ENCODE assay signal across 1 cellular context in the genomic region with DNA sequence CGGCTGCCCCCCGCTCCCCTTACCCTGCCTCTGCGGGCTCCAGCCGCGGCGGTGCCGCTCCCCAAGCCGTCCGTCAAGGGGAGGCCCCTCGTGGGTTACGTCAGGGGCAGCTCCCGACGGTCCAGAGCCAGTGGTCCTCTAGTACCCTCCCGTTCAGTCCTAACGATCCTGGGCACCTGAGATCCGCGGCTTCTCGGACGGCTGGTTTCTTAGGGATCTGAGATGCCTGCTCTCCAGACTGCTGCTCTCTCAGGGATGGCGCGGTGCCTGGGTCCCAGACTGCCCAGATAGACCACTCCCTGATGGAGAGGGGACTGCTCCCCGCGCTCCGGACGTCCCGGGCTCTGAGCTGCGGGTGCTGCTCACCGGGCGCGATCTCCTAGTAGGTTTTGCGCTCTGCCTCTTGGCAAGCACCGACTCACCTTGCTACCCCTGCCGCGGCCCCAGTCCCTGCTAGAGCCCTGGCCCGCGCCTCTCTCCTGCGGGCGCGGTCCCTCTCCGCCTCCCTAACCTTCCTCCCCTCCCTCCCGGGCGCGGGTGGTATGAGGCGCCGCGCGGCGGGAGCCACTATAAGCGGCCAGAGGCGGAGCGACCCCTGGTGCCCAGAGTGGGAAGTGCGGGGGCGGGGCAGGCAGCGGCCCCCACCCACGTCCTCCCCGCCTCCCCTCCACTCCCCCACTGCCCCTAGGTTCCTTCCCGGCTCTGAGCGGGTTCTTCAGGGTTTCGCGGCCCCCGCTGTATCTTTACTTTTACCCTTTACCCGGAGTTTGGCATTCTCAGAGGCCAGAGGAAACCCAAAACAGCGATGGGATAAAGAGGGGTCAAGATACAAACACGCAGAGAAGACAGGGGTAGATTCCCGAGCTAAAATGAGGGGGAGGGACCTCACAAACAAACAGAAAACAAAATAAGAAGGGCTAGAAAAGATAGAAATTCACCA.
TF ChIP-seq lines count a peak whose summit lies in the region.

Gene C1QL4 (minus strand): TSS at position 544 of the 940 bp plus-strand sequence. CDS start 711 bp downstream, outside the sequence.

TF ChIP-seq in HepG2, 621 proteins besides CTCF, POLR2A, EP300 and RAD21 (continued from another document and continues in another):
- TF ChIP-seq ZGPAT (CRISPR knock-in tag; IDR thresholded peaks at IDR 0.05) (peak; percentile 26; the same call in 1 of the 2 replicates), ZXDC (CRISPR knock-in tag; IDR thresholded peaks at IDR 0.05) (no peak), GATA4 (IDR thresholded peaks at IDR 0.05; ENCODE audit: borderline replicate concordance, low read depth) (no peak), DMAP1 (CRISPR knock-in tag; IDR thresholded peaks at IDR 0.05) (no peak), SIX1 (CRISPR knock-in tag; IDR thresholded peaks at IDR 0.05; ENCODE audit: borderline replicate concordance) (no peak), CBX5 (CRISPR knock-in tag; IDR thresholded peaks at IDR 0.05; ENCODE audit: borderline replicate concordance) (0 out of 2 replicates have a peak, but pooled peaks have one; percentile 44), ZNF550 (CRISPR knock-in tag; IDR thresholded peaks at IDR 0.05; ENCODE audit: borderline replicate concordance) (no peak), ZNF709 (CRISPR knock-in tag; IDR thresholded peaks at IDR 0.05) (no peak), ZNF44 (CRISPR knock-in tag; IDR thresholded peaks at IDR 0.05) (no peak), MTA3 (CRISPR knock-in tag; IDR thresholded peaks at IDR 0.05) (no peak), MXI1 (IDR thresholded peaks at IDR 0.05; ENCODE audit: borderline replicate concordance, low read depth, low read length) (no peak; the same call in 2 of the 3 replicates), NR2F6 (IDR thresholded peaks at IDR 0.05) (no peak), NR2F6 (CRISPR knock-in tag; IDR thresholded peaks at IDR 0.05) (no peak), ZNF788 (CRISPR knock-in tag; IDR thresholded peaks at IDR 0.05; ENCODE audit: borderline replicate concordance) (no peak), MAZ (IDR thresholded peaks at IDR 0.05; ENCODE audit: borderline replicate concordance, low read depth, low read length) (peak; percentile 81; the same call in 1 of the 2 replicates), MAZ (CRISPR knock-in tag; IDR thresholded peaks at IDR 0.05; ENCODE audit: low read depth) (no peak), FOXA1 (IDR thresholded peaks at IDR 0.05) (no peak), FOXA1 (CRISPR knock-in tag; IDR thresholded peaks at IDR 0.05) (no peak), ZMYM4 (CRISPR knock-in tag; IDR thresholded peaks at IDR 0.05) (no peak; the same call in 1 of the 2 replicates), THYN1 (CRISPR knock-in tag; IDR thresholded peaks at IDR 0.05; ENCODE audit: borderline replicate concordance, low read depth) (no peak), KLF12 (CRISPR knock-in tag; IDR thresholded peaks at IDR 0.05; ENCODE audit: borderline replicate concordance) (no peak), ARNT2 (CRISPR knock-in tag; IDR thresholded peaks at IDR 0.05; ENCODE audit: low read depth) (no peak), ZNF430 (CRISPR knock-in tag; IDR thresholded peaks at IDR 0.05) (no peak), MEIS2 (CRISPR knock-in tag; IDR thresholded peaks at IDR 0.05) (no peak), ZNF263 (CRISPR knock-in tag; IDR thresholded peaks at IDR 0.05) (peak; percentile 53; the same call in 1 of the 2 replicates), ASH2L (IDR thresholded peaks at IDR 0.05; ENCODE audit: insufficient read length, low read depth, low read length) (peak; percentile 26), AGO1 (IDR thresholded peaks at IDR 0.05; ENCODE audit: low read depth, low read length, poor library complexity, severe bottlenecking) (no peak), SP1 (IDR thresholded peaks at IDR 0.05) (no peak), SP1 (CRISPR knock-in tag; IDR thresholded peaks at IDR 0.05) (peak; percentile 75), GATAD2A (CRISPR knock-in tag; IDR thresholded peaks at IDR 0.05) (peak; percentile 27; the same call in 1 of the 2 replicates), ZNF614 (CRISPR knock-in tag; IDR thresholded peaks at IDR 0.05; ENCODE audit: borderline replicate concordance) (no peak), ZNF496 (CRISPR knock-in tag; IDR thresholded peaks at IDR 0.05; ENCODE audit: insufficient replicate concordance) (no peak), SOX13 (IDR thresholded peaks at IDR 0.05) (no peak), SOX13 (CRISPR knock-in tag; conservative IDR thresholded peaks at IDR 0.05 in 1 of 2, IDR thresholded peaks at IDR 0.05 in 1 of 2) (0 out of 4 replicates have a peak, but pooled peaks of 1 of the 2 experiments have one; percentile 8), ZNF841 (CRISPR knock-in tag; IDR thresholded peaks at IDR 0.05; ENCODE audit: borderline replicate concordance) (no peak), RARA (CRISPR knock-in tag; IDR thresholded peaks at IDR 0.05) (no peak), HES4 (CRISPR knock-in tag; IDR thresholded peaks at IDR 0.05; ENCODE audit: borderline replicate concordance) (no peak), ZNF660 (CRISPR knock-in tag; IDR thresholded peaks at IDR 0.05; ENCODE audit: borderline replicate concordance, low read depth) (no peak), ZNF451 (CRISPR knock-in tag; IDR thresholded peaks at IDR 0.05) (no peak), HHEX (CRISPR knock-in tag; IDR thresholded peaks at IDR 0.05) (no peak), ZMYM3 (CRISPR knock-in tag; IDR thresholded peaks at IDR 0.05) (no peak), TFDP2 (CRISPR knock-in tag; IDR thresholded peaks at IDR 0.05) (peak; percentile 53), UBTF (CRISPR knock-in tag; IDR thresholded peaks at IDR 0.05) (peak; percentile 41; the same call in 1 of the 2 replicates), ZNF629 (CRISPR knock-in tag; conservative IDR thresholded peaks at IDR 0.05) (no peak), HNRNPK (IDR thresholded peaks at IDR 0.05; ENCODE audit: low read depth, low read length, poor library complexity, severe bottlenecking) (peak; percentile 99), TSC22D2 (CRISPR knock-in tag; IDR thresholded peaks at IDR 0.05; ENCODE audit: borderline replicate concordance) (no peak)
- TF ChIP-seq, protein P1, sequence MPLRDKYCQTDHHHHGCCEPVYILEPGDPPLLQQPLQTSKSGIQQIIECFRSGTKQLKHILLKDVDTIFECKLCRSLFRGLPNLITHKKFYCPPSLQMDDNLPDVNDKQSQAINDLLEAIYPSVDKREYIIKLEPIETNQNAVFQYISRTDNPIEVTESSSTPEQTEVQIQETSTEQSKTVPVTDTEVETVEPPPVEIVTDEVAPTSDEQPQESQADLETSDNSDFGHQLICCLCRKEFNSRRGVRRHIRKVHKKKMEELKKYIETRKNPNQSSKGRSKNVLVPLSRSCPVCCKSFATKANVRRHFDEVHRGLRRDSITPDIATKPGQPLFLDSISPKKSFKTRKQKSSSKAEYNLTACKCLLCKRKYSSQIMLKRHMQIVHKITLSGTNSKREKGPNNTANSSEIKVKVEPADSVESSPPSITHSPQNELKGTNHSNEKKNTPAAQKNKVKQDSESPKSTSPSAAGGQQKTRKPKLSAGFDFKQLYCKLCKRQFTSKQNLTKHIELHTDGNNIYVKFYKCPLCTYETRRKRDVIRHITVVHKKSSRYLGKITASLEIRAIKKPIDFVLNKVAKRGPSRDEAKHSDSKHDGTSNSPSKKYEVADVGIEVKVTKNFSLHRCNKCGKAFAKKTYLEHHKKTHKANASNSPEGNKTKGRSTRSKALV (CRISPR knock-in tag; IDR thresholded peaks at IDR 0.05) = no peak
- TF ChIP-seq, protein P2, sequence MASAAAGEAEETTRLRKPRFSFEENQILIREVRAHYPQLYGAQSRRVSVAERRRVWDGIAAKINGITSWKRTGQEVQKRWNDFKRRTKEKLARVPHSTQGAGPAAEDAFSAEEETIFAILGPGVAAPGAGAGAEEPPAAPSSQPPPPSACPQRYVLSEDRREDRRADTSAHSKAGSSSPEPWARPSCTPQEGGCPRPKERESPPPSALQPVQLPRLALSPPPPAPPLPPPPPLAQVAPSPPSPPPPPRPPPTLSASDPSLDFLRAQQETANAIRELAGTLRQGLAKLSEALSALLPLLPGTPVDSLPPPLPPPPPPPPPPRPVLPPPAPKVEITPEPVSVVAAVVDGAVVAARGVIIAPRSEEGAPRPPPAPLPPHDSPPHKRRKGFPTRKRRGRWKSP (CRISPR knock-in tag; IDR thresholded peaks at IDR 0.05) = no peak
- TF ChIP-seq, protein P3, sequence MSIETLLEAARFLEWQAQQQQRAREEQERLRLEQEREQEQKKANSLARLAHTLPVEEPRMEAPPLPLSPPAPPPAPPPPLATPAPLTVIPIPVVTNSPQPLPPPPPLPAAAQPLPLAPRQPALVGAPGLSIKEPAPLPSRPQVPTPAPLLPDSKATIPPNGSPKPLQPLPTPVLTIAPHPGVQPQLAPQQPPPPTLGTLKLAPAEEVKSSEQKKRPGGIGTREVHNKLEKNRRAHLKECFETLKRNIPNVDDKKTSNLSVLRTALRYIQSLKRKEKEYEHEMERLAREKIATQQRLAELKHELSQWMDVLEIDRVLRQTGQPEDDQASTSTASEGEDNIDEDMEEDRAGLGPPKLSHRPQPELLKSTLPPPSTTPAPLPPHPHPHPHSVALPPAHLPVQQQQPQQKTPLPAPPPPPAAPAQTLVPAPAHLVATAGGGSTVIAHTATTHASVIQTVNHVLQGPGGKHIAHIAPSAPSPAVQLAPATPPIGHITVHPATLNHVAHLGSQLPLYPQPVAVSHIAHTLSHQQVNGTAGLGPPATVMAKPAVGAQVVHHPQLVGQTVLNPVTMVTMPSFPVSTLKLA (IDR thresholded peaks at IDR 0.05) = no peak
- TF ChIP-seq, protein P4, sequence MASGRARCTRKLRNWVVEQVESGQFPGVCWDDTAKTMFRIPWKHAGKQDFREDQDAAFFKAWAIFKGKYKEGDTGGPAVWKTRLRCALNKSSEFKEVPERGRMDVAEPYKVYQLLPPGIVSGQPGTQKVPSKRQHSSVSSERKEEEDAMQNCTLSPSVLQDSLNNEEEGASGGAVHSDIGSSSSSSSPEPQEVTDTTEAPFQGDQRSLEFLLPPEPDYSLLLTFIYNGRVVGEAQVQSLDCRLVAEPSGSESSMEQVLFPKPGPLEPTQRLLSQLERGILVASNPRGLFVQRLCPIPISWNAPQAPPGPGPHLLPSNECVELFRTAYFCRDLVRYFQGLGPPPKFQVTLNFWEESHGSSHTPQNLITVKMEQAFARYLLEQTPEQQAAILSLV (CRISPR knock-in tag; IDR thresholded peaks at IDR 0.05; ENCODE audit: borderline replicate concordance) = no peak
- TF ChIP-seq, protein P5, sequence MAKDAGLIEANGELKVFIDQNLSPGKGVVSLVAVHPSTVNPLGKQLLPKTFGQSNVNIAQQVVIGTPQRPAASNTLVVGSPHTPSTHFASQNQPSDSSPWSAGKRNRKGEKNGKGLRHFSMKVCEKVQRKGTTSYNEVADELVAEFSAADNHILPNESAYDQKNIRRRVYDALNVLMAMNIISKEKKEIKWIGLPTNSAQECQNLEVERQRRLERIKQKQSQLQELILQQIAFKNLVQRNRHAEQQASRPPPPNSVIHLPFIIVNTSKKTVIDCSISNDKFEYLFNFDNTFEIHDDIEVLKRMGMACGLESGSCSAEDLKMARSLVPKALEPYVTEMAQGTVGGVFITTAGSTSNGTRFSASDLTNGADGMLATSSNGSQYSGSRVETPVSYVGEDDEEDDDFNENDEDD (CRISPR knock-in tag; IDR thresholded peaks at IDR 0.05; ENCODE audit: borderline replicate concordance) = peak; percentile 58; the same call in 1 of the 2 replicates
